8 cellular contexts compared by ENCODE assay signal in genomic region chr7:77079624-77080023, GRCh38. TPM values are rescaled to one million over a fixed set of nuclear protein-coding genes. Genes with fewer than 3 reads are reported as not detected.
"Had no signal": no experiment of that assay in that cellular context is flagged by ENCODE, and none has a peak within 500 bp of the region (broad histone marks: within the 10 kb centered on the region; RNA-seq: fewer than 3 reads in every experiment).

No MANE protein-coding gene starts in this region.

RNA-seq across cellular contexts. Expression of gene SPDYE18, which starts 17.3 kb away (rescaled TPM):
- total RNA-seq: NCI-H460, SJSA1 had no signal

RNA-seq across cellular contexts. Expression of gene SPDYE17, which starts 47.5 kb away (rescaled TPM):
- total RNA-seq: LHCN-M2, MCF 10A, OCI-LY7, Peyer's patch, Right ventricle myocardium superior, SJSA1 had no signal
- polyA plus RNA-seq: SK-N-SH had no signal
